1 cellular context compared by ENCODE assay signal in the genomic region with DNA sequence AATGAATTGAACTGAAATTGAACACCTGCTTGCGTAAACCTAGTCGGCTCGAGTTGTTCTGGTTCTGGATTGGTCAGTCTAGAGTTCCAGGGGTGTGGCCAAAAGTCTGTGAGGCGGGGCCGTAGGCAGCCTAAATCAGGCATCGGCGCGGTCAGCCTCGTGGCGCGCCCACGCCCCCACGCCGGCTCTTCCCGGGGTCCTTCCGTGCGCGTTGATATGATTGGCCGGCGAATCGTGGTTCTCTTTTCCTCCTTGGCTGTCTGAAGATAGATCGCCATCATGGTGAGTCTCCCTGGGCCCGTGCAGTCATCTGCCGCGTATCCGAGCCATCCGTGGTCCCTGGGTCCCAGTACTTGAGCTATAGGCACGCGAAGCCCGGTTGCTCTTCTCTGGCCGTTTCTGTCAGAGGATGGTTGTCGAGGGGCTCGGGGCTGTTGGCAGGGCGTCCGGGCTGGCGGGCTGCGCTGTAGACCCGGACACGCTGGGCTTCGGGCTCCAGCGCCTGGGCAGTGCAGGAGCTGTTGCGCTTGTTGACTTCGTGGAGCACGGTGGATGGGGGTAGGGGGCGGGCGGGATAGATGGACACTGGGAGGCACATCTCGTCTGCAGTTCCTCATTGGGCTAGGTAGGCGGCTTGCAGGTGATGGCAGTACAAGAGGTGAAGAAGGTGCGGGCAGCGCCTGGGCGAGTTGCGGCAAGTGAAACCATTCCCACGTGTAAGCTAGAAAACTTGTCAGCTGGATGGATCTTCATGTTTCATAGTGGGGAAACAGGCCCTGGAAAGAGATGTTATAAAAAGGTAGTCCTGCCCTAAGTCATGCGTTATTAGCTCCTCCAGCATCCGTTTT.
TF ChIP-seq lines count a peak whose summit lies in the region.

A gene (plus strand): TSS at position 241 of the 848 bp plus-strand sequence. CDS start 39 bp downstream, at position 280.

TF ChIP-seq in HepG2, 621 proteins besides CTCF, POLR2A, EP300 and RAD21 (continued from another document and continues in another):
- peak; percentile 52 for TF ChIP-seq XRCC5 (optimal IDR thresholded peaks at IDR 0.05; ENCODE audit: low read length)
- peak; percentile 81; the same call in 1 of the 2 replicates for TF ChIP-seq KDM5B (CRISPR knock-in tag; IDR thresholded peaks at IDR 0.05; ENCODE audit: borderline replicate concordance)
- TF ChIP-seq, protein P1, sequence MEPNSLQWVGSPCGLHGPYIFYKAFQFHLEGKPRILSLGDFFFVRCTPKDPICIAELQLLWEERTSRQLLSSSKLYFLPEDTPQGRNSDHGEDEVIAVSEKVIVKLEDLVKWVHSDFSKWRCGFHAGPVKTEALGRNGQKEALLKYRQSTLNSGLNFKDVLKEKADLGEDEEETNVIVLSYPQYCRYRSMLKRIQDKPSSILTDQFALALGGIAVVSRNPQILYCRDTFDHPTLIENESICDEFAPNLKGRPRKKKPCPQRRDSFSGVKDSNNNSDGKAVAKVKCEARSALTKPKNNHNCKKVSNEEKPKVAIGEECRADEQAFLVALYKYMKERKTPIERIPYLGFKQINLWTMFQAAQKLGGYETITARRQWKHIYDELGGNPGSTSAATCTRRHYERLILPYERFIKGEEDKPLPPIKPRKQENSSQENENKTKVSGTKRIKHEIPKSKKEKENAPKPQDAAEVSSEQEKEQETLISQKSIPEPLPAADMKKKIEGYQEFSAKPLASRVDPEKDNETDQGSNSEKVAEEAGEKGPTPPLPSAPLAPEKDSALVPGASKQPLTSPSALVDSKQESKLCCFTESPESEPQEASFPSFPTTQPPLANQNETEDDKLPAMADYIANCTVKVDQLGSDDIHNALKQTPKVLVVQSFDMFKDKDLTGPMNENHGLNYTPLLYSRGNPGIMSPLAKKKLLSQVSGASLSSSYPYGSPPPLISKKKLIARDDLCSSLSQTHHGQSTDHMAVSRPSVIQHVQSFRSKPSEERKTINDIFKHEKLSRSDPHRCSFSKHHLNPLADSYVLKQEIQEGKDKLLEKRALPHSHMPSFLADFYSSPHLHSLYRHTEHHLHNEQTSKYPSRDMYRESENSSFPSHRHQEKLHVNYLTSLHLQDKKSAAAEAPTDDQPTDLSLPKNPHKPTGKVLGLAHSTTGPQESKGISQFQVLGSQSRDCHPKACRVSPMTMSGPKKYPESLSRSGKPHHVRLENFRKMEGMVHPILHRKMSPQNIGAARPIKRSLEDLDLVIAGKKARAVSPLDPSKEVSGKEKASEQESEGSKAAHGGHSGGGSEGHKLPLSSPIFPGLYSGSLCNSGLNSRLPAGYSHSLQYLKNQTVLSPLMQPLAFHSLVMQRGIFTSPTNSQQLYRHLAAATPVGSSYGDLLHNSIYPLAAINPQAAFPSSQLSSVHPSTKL (CRISPR knock-in tag; IDR thresholded peaks at IDR 0.05), result peak; percentile 56
- TF ChIP-seq, protein P2, sequence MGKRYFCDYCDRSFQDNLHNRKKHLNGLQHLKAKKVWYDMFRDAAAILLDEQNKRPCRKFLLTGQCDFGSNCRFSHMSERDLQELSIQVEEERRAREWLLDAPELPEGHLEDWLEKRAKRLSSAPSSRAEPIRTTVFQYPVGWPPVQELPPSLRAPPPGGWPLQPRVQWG (CRISPR knock-in tag; IDR thresholded peaks at IDR 0.05; ENCODE audit: borderline replicate concordance, low read depth), result no peak
- TF ChIP-seq, protein P3, sequence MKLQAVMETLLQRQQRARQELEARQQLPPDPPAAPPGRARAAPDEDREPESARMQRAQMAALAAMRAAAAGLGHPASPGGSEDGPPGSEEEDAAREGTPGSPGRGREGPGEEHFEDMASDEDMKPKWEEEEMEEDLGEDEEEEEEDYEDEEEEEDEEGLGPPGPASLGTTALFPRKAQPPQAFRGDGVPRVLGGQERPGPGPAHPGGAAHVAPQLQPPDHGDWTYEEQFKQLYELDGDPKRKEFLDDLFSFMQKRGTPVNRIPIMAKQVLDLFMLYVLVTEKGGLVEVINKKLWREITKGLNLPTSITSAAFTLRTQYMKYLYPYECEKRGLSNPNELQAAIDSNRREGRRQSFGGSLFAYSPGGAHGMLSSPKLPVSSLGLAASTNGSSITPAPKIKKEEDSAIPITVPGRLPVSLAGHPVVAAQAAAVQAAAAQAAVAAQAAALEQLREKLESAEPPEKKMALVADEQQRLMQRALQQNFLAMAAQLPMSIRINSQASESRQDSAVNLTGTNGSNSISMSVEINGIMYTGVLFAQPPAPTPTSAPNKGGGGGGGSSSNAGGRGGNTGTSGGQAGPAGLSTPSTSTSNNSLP (IDR thresholded peaks at IDR 0.05; ENCODE audit: low read depth, low read length), result peak; percentile 51; the same call in 1 of the 2 replicates
- peak; percentile 90 for TF ChIP-seq YY1 (IDR thresholded peaks at IDR 0.05; ENCODE audit: insufficient read depth, insufficient replicate concordance, low read depth, low read length)
- TF ChIP-seq ZNF589 (CRISPR knock-in tag; conservative IDR thresholded peaks at IDR 0.05), result no peak
- TF ChIP-seq ZFP36 (IDR thresholded peaks at IDR 0.05; ENCODE audit: borderline replicate concordance, low read depth, low read length, partially characterized antibody), result no peak
- peak; percentile 76; the same call in 1 of the 2 replicates for TF ChIP-seq MXD4 (CRISPR knock-in tag; IDR thresholded peaks at IDR 0.05)
- TF ChIP-seq ZNF30 (CRISPR knock-in tag; IDR thresholded peaks at IDR 0.05), result no peak
- TF ChIP-seq, protein P4, sequence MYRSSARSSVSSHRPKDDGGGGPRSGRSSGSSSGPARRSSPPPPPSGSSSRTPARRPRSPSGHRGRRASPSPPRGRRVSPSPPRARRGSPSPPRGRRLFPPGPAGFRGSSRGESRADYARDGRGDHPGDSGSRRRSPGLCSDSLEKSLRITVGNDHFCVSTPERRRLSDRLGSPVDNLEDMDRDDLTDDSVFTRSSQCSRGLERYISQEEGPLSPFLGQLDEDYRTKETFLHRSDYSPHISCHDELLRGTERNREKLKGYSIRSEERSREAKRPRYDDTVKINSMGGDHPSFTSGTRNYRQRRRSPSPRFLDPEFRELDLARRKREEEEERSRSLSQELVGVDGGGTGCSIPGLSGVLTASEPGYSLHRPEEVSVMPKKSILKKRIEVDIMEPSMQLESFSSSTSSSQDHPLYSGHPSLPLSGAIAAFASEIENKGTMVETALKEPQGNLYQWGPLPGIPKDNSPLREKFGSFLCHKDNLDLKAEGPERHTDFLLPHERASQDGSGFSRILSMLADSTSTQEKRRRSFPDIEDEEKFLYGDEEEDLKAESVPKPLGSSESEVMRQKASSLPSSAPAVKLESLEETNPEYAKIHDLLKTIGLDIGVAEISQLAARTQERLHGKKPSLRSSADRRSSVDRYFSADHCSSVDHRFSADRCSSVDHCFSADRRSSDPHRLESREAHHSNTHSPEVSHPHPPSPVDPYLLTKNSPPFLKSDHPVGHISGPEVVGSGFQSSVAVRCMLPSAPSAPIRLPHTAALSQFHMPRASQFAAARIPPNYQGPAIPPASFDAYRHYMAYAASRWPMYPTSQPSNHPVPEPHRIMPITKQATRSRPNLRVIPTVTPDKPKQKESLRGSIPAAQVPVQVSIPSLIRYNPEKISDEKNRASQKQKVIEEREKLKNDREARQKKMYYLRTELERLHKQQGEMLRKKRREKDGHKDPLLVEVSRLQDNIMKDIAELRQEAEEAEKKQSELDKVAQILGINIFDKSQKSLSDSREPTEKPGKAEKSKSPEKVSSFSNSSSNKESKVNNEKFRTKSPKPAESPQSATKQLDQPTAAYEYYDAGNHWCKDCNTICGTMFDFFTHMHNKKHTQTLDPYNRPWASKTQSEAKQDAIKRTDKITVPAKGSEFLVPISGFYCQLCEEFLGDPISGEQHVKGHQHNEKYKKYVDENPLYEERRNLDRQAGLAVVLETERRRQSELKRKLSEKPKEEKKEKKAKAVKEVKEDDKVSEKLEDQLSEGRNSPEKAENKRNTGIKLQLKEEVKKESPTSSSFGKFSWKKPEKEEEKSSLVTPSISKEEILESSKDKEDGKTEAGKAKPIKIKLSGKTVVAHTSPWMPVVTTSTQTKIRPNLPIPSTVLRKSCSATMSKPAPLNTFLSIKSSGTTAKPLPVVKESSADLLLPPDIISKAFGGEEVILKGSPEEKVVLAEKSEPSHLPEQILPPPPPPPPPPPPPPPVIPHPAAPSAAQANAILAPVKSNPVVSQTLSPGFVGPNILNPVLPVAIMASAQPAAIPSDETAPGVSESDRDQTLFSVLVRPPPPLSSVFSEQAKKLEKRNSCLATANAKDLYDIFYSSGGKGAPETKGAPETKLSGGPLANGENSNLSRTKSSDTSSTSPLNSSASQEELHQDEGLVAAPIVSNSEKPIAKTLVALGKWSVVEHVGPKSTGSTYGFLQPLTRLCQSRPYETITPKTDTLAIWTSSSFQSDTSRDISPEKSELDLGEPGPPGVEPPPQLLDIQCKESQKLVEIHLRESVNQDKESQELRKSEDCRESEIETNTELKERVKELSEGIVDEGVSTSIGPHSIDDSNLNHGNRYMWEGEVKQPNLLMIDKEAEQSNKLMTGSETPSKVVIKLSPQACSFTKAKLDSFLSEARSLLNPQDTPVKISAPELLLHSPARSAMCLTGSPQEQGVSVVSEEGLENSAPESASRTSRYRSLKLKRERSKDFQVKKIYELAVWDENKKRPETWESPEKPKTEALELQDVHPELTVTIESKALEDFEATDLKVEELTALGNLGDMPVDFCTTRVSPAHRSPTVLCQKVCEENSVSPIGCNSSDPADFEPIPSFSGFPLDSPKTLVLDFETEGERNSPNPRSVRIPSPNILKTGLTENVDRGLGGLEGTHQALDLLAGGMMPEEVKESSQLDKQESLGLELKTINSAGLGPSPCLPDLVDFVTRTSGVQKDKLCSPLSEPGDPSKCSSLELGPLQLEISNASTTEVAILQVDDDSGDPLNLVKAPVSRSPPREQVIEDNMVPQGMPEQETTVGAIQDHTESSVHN (CRISPR knock-in tag; IDR thresholded peaks at IDR 0.05), result peak; percentile 76; the same call in 1 of the 2 replicates
- TF ChIP-seq, protein P5, sequence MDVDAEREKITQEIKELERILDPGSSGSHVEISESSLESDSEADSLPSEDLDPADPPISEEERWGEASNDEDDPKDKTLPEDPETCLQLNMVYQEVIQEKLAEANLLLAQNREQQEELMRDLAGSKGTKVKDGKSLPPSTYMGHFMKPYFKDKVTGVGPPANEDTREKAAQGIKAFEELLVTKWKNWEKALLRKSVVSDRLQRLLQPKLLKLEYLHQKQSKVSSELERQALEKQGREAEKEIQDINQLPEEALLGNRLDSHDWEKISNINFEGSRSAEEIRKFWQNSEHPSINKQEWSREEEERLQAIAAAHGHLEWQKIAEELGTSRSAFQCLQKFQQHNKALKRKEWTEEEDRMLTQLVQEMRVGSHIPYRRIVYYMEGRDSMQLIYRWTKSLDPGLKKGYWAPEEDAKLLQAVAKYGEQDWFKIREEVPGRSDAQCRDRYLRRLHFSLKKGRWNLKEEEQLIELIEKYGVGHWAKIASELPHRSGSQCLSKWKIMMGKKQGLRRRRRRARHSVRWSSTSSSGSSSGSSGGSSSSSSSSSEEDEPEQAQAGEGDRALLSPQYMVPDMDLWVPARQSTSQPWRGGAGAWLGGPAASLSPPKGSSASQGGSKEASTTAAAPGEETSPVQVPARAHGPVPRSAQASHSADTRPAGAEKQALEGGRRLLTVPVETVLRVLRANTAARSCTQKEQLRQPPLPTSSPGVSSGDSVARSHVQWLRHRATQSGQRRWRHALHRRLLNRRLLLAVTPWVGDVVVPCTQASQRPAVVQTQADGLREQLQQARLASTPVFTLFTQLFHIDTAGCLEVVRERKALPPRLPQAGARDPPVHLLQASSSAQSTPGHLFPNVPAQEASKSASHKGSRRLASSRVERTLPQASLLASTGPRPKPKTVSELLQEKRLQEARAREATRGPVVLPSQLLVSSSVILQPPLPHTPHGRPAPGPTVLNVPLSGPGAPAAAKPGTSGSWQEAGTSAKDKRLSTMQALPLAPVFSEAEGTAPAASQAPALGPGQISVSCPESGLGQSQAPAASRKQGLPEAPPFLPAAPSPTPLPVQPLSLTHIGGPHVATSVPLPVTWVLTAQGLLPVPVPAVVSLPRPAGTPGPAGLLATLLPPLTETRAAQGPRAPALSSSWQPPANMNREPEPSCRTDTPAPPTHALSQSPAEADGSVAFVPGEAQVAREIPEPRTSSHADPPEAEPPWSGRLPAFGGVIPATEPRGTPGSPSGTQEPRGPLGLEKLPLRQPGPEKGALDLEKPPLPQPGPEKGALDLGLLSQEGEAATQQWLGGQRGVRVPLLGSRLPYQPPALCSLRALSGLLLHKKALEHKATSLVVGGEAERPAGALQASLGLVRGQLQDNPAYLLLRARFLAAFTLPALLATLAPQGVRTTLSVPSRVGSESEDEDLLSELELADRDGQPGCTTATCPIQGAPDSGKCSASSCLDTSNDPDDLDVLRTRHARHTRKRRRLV (CRISPR knock-in tag; IDR thresholded peaks at IDR 0.05), result peak; percentile 46; the same call in 1 of the 2 replicates
- no peak for TF ChIP-seq ZNF3 (CRISPR knock-in tag; IDR thresholded peaks at IDR 0.05)
- 0 out of 2 replicates have a peak, but pooled peaks have one; percentile 48 for TF ChIP-seq PHF21A (CRISPR knock-in tag; IDR thresholded peaks at IDR 0.05)
- TF ChIP-seq, protein P6, sequence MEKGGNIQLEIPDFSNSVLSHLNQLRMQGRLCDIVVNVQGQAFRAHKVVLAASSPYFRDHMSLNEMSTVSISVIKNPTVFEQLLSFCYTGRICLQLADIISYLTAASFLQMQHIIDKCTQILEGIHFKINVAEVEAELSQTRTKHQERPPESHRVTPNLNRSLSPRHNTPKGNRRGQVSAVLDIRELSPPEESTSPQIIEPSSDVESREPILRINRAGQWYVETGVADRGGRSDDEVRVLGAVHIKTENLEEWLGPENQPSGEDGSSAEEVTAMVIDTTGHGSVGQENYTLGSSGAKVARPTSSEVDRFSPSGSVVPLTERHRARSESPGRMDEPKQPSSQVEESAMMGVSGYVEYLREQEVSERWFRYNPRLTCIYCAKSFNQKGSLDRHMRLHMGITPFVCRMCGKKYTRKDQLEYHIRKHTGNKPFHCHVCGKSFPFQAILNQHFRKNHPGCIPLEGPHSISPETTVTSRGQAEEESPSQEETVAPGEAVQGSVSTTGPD (CRISPR knock-in tag; IDR thresholded peaks at IDR 0.05), result no peak
- TF ChIP-seq, protein P7, sequence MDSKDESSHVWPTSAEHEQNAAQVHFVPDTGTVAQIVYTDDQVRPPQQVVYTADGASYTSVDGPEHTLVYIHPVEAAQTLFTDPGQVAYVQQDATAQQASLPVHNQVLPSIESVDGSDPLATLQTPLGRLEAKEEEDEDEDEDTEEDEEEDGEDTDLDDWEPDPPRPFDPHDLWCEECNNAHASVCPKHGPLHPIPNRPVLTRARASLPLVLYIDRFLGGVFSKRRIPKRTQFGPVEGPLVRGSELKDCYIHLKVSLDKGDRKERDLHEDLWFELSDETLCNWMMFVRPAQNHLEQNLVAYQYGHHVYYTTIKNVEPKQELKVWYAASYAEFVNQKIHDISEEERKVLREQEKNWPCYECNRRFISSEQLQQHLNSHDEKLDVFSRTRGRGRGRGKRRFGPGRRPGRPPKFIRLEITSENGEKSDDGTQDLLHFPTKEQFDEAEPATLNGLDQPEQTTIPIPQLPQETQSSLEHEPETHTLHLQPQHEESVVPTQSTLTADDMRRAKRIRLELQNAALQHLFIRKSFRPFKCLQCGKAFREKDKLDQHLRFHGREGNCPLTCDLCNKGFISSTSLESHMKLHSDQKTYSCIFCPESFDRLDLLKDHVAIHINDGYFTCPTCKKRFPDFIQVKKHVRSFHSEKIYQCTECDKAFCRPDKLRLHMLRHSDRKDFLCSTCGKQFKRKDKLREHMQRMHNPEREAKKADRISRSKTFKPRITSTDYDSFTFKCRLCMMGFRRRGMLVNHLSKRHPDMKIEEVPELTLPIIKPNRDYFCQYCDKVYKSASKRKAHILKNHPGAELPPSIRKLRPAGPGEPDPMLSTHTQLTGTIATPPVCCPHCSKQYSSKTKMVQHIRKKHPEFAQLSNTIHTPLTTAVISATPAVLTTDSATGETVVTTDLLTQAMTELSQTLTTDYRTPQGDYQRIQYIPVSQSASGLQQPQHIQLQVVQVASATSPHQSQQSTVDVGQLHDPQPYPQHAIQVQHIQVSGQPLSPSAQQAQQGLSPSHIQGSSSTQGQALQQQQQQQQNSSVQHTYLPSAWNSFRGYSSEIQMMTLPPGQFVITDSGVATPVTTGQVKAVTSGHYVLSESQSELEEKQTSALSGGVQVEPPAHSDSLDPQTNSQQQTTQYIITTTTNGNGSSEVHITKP (CRISPR knock-in tag; IDR thresholded peaks at IDR 0.05; ENCODE audit: low read depth), result no peak
- TF ChIP-seq NFYB (CRISPR knock-in tag; IDR thresholded peaks at IDR 0.05), result peak; percentile 84
- TF ChIP-seq CHD4 (IDR thresholded peaks at IDR 0.05; ENCODE audit: borderline replicate concordance, low read length), result no peak
- TF ChIP-seq GABPB1 (CRISPR knock-in tag; IDR thresholded peaks at IDR 0.05), result peak; percentile 83
- TF ChIP-seq ZFY (CRISPR knock-in tag; IDR thresholded peaks at IDR 0.05), result peak; percentile 82
- no peak for TF ChIP-seq ADNP (CRISPR knock-in tag; IDR thresholded peaks at IDR 0.05)
